1 cellular context compared by ENCODE assay signal in genomic region chr1:182084487-182085316, GRCh38.
A peak's percentile ranks its signal among the peaks of the same experiment; 100 is the strongest.
TF ChIP-seq lines count a peak whose summit lies in the region.

No MANE protein-coding gene starts in this region.

TF ChIP-seq in K562, 482 proteins besides CTCF, POLR2A, EP300 and RAD21 (continued from another document and continues in another):
- TF ChIP-seq, protein P1, sequence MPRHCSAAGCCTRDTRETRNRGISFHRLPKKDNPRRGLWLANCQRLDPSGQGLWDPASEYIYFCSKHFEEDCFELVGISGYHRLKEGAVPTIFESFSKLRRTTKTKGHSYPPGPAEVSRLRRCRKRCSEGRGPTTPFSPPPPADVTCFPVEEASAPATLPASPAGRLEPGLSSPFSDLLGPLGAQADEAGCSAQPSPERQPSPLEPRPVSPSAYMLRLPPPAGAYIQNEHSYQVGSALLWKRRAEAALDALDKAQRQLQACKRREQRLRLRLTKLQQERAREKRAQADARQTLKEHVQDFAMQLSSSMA (CRISPR knock-in tag; IDR thresholded peaks at IDR 0.05) = no peak
- no peak for TF ChIP-seq KLF1 (tag; IDR thresholded peaks at IDR 0.05)
- no peak for TF ChIP-seq NCOA1 (IDR thresholded peaks at IDR 0.05; ENCODE audit: low read depth)
- no peak for TF ChIP-seq YBX1 (IDR thresholded peaks at IDR 0.05)
- no peak for TF ChIP-seq NELFE (IDR thresholded peaks at IDR 0.05; ENCODE audit: insufficient read depth, insufficient read length)
- TF ChIP-seq, protein P2, sequence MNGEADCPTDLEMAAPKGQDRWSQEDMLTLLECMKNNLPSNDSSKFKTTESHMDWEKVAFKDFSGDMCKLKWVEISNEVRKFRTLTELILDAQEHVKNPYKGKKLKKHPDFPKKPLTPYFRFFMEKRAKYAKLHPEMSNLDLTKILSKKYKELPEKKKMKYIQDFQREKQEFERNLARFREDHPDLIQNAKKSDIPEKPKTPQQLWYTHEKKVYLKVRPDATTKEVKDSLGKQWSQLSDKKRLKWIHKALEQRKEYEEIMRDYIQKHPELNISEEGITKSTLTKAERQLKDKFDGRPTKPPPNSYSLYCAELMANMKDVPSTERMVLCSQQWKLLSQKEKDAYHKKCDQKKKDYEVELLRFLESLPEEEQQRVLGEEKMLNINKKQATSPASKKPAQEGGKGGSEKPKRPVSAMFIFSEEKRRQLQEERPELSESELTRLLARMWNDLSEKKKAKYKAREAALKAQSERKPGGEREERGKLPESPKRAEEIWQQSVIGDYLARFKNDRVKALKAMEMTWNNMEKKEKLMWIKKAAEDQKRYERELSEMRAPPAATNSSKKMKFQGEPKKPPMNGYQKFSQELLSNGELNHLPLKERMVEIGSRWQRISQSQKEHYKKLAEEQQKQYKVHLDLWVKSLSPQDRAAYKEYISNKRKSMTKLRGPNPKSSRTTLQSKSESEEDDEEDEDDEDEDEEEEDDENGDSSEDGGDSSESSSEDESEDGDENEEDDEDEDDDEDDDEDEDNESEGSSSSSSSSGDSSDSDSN (IDR thresholded peaks at IDR 0.05; ENCODE audit: borderline replicate concordance in 1 of 2, low read depth in 2 of 2, low read length in 2 of 2) = 0 out of 4 replicates have a peak, but pooled peaks of 1 of the 2 experiments have one; percentile 25
- no peak for TF ChIP-seq TEAD4 (IDR thresholded peaks at IDR 0.05; ENCODE audit: low read length)
- TF ChIP-seq TEAD4 (CRISPR knock-in tag; IDR thresholded peaks at IDR 0.05; ENCODE audit: borderline replicate concordance) = no peak
- TF ChIP-seq FOXJ2 (tag; IDR thresholded peaks at IDR 0.05) = no peak
- TF ChIP-seq, protein P3, sequence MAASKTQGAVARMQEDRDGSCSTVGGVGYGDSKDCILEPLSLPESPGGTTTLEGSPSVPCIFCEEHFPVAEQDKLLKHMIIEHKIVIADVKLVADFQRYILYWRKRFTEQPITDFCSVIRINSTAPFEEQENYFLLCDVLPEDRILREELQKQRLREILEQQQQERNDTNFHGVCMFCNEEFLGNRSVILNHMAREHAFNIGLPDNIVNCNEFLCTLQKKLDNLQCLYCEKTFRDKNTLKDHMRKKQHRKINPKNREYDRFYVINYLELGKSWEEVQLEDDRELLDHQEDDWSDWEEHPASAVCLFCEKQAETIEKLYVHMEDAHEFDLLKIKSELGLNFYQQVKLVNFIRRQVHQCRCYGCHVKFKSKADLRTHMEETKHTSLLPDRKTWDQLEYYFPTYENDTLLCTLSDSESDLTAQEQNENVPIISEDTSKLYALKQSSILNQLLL (CRISPR knock-in tag; IDR thresholded peaks at IDR 0.05; ENCODE audit: borderline replicate concordance) = no peak
- TF ChIP-seq ZNF184 (CRISPR knock-in tag; IDR thresholded peaks at IDR 0.05) = no peak
- TF ChIP-seq, protein P4, sequence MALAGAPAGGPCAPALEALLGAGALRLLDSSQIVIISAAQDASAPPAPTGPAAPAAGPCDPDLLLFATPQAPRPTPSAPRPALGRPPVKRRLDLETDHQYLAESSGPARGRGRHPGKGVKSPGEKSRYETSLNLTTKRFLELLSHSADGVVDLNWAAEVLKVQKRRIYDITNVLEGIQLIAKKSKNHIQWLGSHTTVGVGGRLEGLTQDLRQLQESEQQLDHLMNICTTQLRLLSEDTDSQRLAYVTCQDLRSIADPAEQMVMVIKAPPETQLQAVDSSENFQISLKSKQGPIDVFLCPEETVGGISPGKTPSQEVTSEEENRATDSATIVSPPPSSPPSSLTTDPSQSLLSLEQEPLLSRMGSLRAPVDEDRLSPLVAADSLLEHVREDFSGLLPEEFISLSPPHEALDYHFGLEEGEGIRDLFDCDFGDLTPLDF (CRISPR knock-in tag; IDR thresholded peaks at IDR 0.05) = no peak
- TF ChIP-seq NR1H2 (CRISPR knock-in tag; IDR thresholded peaks at IDR 0.05) = no peak
- TF ChIP-seq ZNF766 (CRISPR knock-in tag; conservative IDR thresholded peaks at IDR 0.05) = no peak
- no peak for TF ChIP-seq ZNF318 (IDR thresholded peaks at IDR 0.05; ENCODE audit: borderline replicate concordance in 1 of 2, low read depth in 1 of 2)
- no peak for TF ChIP-seq GATAD2A (IDR thresholded peaks at IDR 0.05)
- TF ChIP-seq JUNB (CRISPR knock-in tag; conservative IDR thresholded peaks at IDR 0.05) = no peak
- TF ChIP-seq NFIX (CRISPR knock-in tag; IDR thresholded peaks at IDR 0.05; ENCODE audit: low read depth) = no peak
- no peak for TF ChIP-seq KDM4B (IDR thresholded peaks at IDR 0.05; ENCODE audit: borderline replicate concordance in 2 of 2, low read depth in 1 of 2)
- no peak for TF ChIP-seq TAL1 (IDR thresholded peaks at IDR 0.05)
- peak; percentile 45 for TF ChIP-seq FOSL1 (tag; conservative IDR thresholded peaks at IDR 0.05)
- TF ChIP-seq, protein P5, sequence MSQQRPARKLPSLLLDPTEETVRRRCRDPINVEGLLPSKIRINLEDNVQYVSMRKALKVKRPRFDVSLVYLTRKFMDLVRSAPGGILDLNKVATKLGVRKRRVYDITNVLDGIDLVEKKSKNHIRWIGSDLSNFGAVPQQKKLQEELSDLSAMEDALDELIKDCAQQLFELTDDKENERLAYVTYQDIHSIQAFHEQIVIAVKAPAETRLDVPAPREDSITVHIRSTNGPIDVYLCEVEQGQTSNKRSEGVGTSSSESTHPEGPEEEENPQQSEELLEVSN (IDR thresholded peaks at IDR 0.05; ENCODE audit: borderline replicate concordance in 1 of 2, extremely low read depth in 1 of 2, insufficient read depth in 1 of 2, insufficient read length in 1 of 2, low read depth in 1 of 2, low read length in 1 of 2, poor library complexity in 1 of 2, severe bottlenecking in 1 of 2) = no peak
- no peak for TF ChIP-seq NR4A1 (CRISPR knock-in tag; IDR thresholded peaks at IDR 0.05)
- no peak for TF ChIP-seq NR4A1 (tag; IDR thresholded peaks at IDR 0.05)
- no peak for TF ChIP-seq HDAC2 (IDR thresholded peaks at IDR 0.05)
- no peak for TF ChIP-seq ZNF583 (CRISPR knock-in tag; IDR thresholded peaks at IDR 0.05)
- TF ChIP-seq ZBTB1 (CRISPR knock-in tag; IDR thresholded peaks at IDR 0.05; ENCODE audit: borderline replicate concordance, low read depth) = no peak
- no peak for TF ChIP-seq NR2C1 (IDR thresholded peaks at IDR 0.05)
- no peak for TF ChIP-seq NR2C1 (tag; IDR thresholded peaks at IDR 0.05)
- TF ChIP-seq CHCHD3 (CRISPR knock-in tag; IDR thresholded peaks at IDR 0.05) = no peak
- TF ChIP-seq XRCC4 (IDR thresholded peaks at IDR 0.05; ENCODE audit: extremely low read depth, insufficient read depth, insufficient read length) = no peak
- no peak for TF ChIP-seq CBFA2T2 (conservative IDR thresholded peaks at IDR 0.05)
- TF ChIP-seq RUNX1 (IDR thresholded peaks at IDR 0.05; ENCODE audit: low read depth) = no peak
- TF ChIP-seq ZZZ3 (IDR thresholded peaks at IDR 0.05) = no peak
- TF ChIP-seq RBBP5 (IDR thresholded peaks at IDR 0.05; ENCODE audit: borderline replicate concordance, insufficient read depth, low read length, poor library complexity, severe bottlenecking) = no peak
- TF ChIP-seq, protein P6, sequence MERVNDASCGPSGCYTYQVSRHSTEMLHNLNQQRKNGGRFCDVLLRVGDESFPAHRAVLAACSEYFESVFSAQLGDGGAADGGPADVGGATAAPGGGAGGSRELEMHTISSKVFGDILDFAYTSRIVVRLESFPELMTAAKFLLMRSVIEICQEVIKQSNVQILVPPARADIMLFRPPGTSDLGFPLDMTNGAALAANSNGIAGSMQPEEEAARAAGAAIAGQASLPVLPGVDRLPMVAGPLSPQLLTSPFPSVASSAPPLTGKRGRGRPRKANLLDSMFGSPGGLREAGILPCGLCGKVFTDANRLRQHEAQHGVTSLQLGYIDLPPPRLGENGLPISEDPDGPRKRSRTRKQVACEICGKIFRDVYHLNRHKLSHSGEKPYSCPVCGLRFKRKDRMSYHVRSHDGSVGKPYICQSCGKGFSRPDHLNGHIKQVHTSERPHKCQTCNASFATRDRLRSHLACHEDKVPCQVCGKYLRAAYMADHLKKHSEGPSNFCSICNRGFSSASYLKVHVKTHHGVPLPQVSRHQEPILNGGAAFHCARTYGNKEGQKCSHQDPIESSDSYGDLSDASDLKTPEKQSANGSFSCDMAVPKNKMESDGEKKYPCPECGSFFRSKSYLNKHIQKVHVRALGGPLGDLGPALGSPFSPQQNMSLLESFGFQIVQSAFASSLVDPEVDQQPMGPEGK (CRISPR knock-in tag; IDR thresholded peaks at IDR 0.05; ENCODE audit: borderline replicate concordance) = no peak
- TF ChIP-seq CBX8 (IDR thresholded peaks at IDR 0.05; ENCODE audit: borderline replicate concordance, extremely low read depth, low read depth, low read length, poor library complexity, severe bottlenecking) = no peak
- TF ChIP-seq, protein P7, sequence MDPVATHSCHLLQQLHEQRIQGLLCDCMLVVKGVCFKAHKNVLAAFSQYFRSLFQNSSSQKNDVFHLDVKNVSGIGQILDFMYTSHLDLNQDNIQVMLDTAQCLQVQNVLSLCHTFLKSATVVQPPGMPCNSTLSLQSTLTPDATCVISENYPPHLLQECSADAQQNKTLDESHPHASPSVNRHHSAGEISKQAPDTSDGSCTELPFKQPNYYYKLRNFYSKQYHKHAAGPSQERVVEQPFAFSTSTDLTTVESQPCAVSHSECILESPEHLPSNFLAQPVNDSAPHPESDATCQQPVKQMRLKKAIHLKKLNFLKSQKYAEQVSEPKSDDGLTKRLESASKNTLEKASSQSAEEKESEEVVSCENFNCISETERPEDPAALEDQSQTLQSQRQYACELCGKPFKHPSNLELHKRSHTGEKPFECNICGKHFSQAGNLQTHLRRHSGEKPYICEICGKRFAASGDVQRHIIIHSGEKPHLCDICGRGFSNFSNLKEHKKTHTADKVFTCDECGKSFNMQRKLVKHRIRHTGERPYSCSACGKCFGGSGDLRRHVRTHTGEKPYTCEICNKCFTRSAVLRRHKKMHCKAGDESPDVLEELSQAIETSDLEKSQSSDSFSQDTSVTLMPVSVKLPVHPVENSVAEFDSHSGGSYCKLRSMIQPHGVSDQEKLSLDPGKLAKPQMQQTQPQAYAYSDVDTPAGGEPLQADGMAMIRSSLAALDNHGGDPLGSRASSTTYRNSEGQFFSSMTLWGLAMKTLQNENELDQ (CRISPR knock-in tag; IDR thresholded peaks at IDR 0.05; ENCODE audit: borderline replicate concordance) = no peak
- TF ChIP-seq, protein P8, sequence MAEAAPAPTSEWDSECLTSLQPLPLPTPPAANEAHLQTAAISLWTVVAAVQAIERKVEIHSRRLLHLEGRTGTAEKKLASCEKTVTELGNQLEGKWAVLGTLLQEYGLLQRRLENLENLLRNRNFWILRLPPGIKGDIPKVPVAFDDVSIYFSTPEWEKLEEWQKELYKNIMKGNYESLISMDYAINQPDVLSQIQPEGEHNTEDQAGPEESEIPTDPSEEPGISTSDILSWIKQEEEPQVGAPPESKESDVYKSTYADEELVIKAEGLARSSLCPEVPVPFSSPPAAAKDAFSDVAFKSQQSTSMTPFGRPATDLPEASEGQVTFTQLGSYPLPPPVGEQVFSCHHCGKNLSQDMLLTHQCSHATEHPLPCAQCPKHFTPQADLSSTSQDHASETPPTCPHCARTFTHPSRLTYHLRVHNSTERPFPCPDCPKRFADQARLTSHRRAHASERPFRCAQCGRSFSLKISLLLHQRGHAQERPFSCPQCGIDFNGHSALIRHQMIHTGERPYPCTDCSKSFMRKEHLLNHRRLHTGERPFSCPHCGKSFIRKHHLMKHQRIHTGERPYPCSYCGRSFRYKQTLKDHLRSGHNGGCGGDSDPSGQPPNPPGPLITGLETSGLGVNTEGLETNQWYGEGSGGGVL (CRISPR knock-in tag; IDR thresholded peaks at IDR 0.05) = no peak
